ENCODE assay signal across 7 cellular contexts in the genomic region with DNA sequence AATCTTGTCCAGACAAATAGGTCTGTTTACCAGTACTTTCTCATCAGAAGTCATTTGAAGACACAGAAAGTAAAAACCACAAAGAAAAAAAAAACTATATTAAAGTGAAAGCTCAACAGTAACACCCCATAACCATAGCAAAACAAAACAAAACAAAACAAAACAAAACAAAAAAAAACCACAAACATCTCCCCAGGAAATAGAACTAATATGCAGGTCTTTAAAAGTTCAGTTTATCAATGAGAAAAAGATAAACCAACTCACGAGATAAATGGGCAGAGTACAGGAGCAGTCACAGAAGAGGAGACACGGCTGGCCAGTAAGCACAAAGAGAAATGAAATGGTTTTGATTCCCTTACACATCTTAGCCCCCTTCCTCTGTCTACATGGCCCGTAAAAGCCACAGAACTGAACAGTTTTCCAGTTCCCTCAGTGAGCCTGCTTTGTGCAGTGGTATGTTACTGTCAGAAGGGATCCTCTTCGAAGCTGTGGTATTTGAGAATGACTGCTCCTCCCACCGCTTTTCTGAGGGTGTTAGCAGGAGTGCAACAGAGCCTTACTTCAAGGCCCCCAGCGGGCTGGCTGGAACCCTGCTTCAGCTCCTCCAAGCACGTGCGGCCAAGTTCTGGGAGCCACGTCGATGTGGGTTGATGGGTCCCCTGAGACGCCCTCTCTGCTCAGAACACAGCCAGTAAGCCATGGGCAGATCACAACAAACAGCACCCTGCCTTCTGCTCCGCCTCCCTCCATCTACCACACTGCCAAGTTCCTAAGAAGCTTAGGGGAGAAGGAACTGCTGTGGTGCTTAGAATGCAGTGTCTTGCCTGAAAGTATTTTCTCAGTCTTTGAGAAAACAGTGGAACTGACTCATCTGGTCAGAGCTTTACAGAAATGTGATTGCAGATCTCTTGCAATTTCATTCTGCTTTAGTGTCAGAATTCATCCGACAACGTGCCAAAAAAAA. TPM values are rescaled to one million over a fixed set of nuclear protein-coding genes. Genes with fewer than 3 reads are reported as not detected.
A peak's percentile ranks its signal among the peaks of the same experiment; 100 is the strongest.
DNase-seq lines count a peak whose midpoint lies in the region; ATAC-seq and TF ChIP-seq lines count a peak whose summit lies in the region.

No MANE protein-coding gene starts in this region.

- H3K4me1 ChIP-seq in right cardiac atrium (ENCODE audit: control insufficient read depth, insufficient read depth, low read length) (no peaks in the 10 kb centered on the region), sigmoid colon (peaks cover 0 to 47% (median 28%) of the 10 kb centered on the region in 4 donors)

- no peak for DNase-seq in RWPE1 (ENCODE audit: low spot score)
- peak in 40 of 56 donors; percentile 7 to 68 (median 27) for DNase-seq in amygdala (lab: John Stamatoyannopoulos, UW)
- peak; percentile 73 to 87 (median 84) for DNase-seq in right cardiac atrium
- DNase-seq in sigmoid colon: peak; percentile 93
- no peak for DNase-seq in NCI-H345 (lab: John Stamatoyannopoulos, UW)

- H3K9me3 ChIP-seq in right cardiac atrium (ENCODE audit: control insufficient read depth, low read length) (no peaks in the 10 kb centered on the region), sigmoid colon (no peaks in the 10 kb centered on the region)

- peak overlapping the region; percentile 41; the same call in 1 of the 2 replicates for H3K27ac ChIP-seq in RWPE1
- H3K27ac ChIP-seq in right cardiac atrium (ENCODE audit: low read length): peak overlapping the region; percentile 54
- peak overlapping the region; percentile 75 to 81 (median 78) for H3K27ac ChIP-seq in sigmoid colon

- no peak for TF ChIP-seq POLR2A in sigmoid colon (IDR thresholded peaks at IDR 0.05)

- CTCF ChIA-PET in RWPE1 (lab: Yijun Ruan, JAX): interaction anchor here (0.6 to 1.1 kb wide), 2 partner anchors 16 to 22 kb away, joined by 3 to 5 read pairs; no protein-coding TSS in a partner anchor

- TF ChIP-seq EP300 in sigmoid colon (IDR thresholded peaks at IDR 0.05): no peak

- no peak for TF ChIP-seq CTCF in RWPE1 (conservative IDR thresholded peaks at IDR 0.05; ENCODE audit: low read depth)
- no peak for TF ChIP-seq CTCF in sigmoid colon (IDR thresholded peaks at IDR 0.05)

- H3K27me3 ChIP-seq in right cardiac atrium (ENCODE audit: control insufficient read depth, insufficient read depth) (no peaks in the 10 kb centered on the region), sigmoid colon (no peaks in the 10 kb centered on the region)

- H3K36me3 ChIP-seq in sigmoid colon: no peaks in the 10 kb centered on the region

- peak; percentile 34 for ATAC-seq in GM18867 (IDR thresholded peaks at IDR 0.05; ENCODE audit: unreplicated experiment)
- peak; percentile 28 for ATAC-seq in HG03045 (IDR thresholded peaks at IDR 0.05; ENCODE audit: unreplicated experiment)
- ATAC-seq in right cardiac atrium: peak; percentile 93

- 8% methylated on average over 14 of the region's 14 CpGs for WGBS in right cardiac atrium
- 21 to 62% methylated on average over 14 of the region's 14 CpGs for WGBS in sigmoid colon, 2 donors

- POLR2A ChIA-PET in RWPE1 (lab: Yijun Ruan, JAX; ENCODE audit: low non-redundant PET): no interaction called here

- H3K4me3 ChIP-seq in right cardiac atrium (ENCODE audit: low read length) (peak overlapping the region; percentile 32), sigmoid colon (peak overlapping the region in 3 of 4 donors; percentile 25 to 39 (median 30))

- intact Hi-C loops in right cardiac atrium (cut with DNase I): no loop called here
- intact Hi-C loops in sigmoid colon (cut with DNase I): loop anchor here (5.0 kb wide), 1 partner anchor 186 kb away; no protein-coding TSS in a partner anchor

RNA-seq across cellular contexts. Expression of a gene that starts 14.0 kb away (rescaled TPM):
- total RNA-seq in right cardiac atrium (1 to 10 TPM; 4.4 to 5.9 (median 4.9) TPM), sigmoid colon (10 to 100 TPM; 21.8 to 35.2 (median 24.5) TPM)
- polyA plus RNA-seq in right cardiac atrium (5.1 TPM), sigmoid colon (1 to 10 TPM in 2 of 3 donors, under 1 TPM in 1; 0.46 to 4.2 (median 3.3) TPM)

Comparison
In these comparisons a context has a peak if more than half of its experiments do, and no peak if none do; other contexts are left out.
1. ATAC-seq: peak in every context shown above with its lines; median percentile 93 in right cardiac atrium; 34 in GM18867; 28 in HG03045.
2. DNase-seq: peak in amygdala (40 of 56), right cardiac atrium (3 of 3) and sigmoid colon (single experiment); none in RWPE1 (single experiment) and NCI-H345 (single experiment).
3. Peak in every context shown above with its lines, with median percentiles within 50 percentile points of each other: H3K27ac ChIP-seq.